13 cellular contexts compared by ENCODE assay signal in genomic region chr17:28701987-28702751, GRCh38. TPM values are rescaled to one million over a fixed set of nuclear protein-coding genes. Genes with fewer than 3 reads are reported as not detected.
A peak's percentile ranks its signal among the peaks of the same experiment; 100 is the strongest.
DNase-seq lines count a peak whose midpoint lies in the region; ATAC-seq, FAIRE-seq and TF ChIP-seq lines count a peak whose summit lies in the region.
"Had no signal": no experiment of that assay in that cellular context is flagged by ENCODE, and none has a peak within 500 bp of the region (broad histone marks: within the 10 kb centered on the region; RNA-seq: fewer than 3 reads in every experiment).

No MANE protein-coding gene starts in this region.

- no peak overlapping the region; a peak in 1 of 7 replicates for H3K9ac ChIP-seq in H1 (replicated peaks in 1 of 4; ENCODE audit: extremely low read depth in 1 of 4, low read depth in 3 of 4, low read length in 3 of 4)

- no peak overlapping the region for H2BK120ac ChIP-seq in H1 (replicated peaks; ENCODE audit: low read depth, low read length)

- H4K5ac ChIP-seq in H1 (ENCODE audit: insufficient read length, low read depth, low read length) = no peak overlapping the region

- H3K4me2 ChIP-seq in H1 (ENCODE audit: insufficient read depth in 1 of 2, low read depth in 2 of 2, low read length in 2 of 2) = peak overlapping the region in 1 of 2 experiments; percentile 32; a peak in 1 of 4 replicates

- H4K8ac ChIP-seq in H1 (ENCODE audit: extremely low read depth, insufficient read depth, low read length) = no peak overlapping the region; the same call in 1 of the 2 replicates

- no peak overlapping the region for H2BK20ac ChIP-seq in H1 (ENCODE audit: low read length)

- no peak overlapping the region for H3K56ac ChIP-seq in H1 (replicated peaks; ENCODE audit: insufficient read length, low read depth, low read length)

- H3K27ac ChIP-seq in H1 (ENCODE audit: low read depth, low read length) = 0 out of 2 replicates have a peak overlapping the region, but pooled peaks have one; percentile 19

- H3K79me2 ChIP-seq in H1 (ENCODE audit: control insufficient read depth in 1 of 2, insufficient read depth in 2 of 2, low read length in 2 of 2) = no peaks in the 10 kb centered on the region

- H3K14ac ChIP-seq in H1 (ENCODE audit: insufficient read length) = no peak overlapping the region

- no peak overlapping the region for H2BK15ac ChIP-seq in H1 (ENCODE audit: low read length)

- no peak overlapping the region for H2AFZ ChIP-seq in H1 (ENCODE audit: low read length)

- H3K23ac ChIP-seq in H1 (ENCODE audit: insufficient read length) = no peak overlapping the region

- no peak for FAIRE-seq in H1 (lab: Jason Lieb, UNC)
- FAIRE-seq: D721Med, RCC 7860 had no signal

- peaks cover 0 to 11% (median 4%) of the 10 kb centered on the region in 4 experiments; a peak in 4 of 7 replicates for H3K4me1 ChIP-seq in H1 (replicated peaks in 1 of 4; ENCODE audit: control insufficient read depth in 3 of 4, insufficient read depth in 4 of 4, low read length in 3 of 4)

- POLR2A ChIA-PET in H1 (lab: Charles Lee; ENCODE audit: partially characterized antibody) = interaction anchor here (0.8 to 4.8 kb wide), 15 partner anchors 9 to 117 kb away, joined by 3 to 47 read pairs (median 5); partner anchors contain the start of genes PROCA1 and RPL23A

- CTCF ChIA-PET in H1 (lab: Charles Lee; ENCODE audit: partially characterized antibody) = interaction anchor here (0.6 to 2.5 kb wide), 9 partner anchors 33 to 325 kb away, joined by 3 to 9 read pairs (median 3); no protein-coding TSS in a partner anchor

- peak in 1 of 2 experiments; percentile 45; a peak in 1 of 3 replicates for TF ChIP-seq POLR2A in H1 (IDR thresholded peaks at IDR 0.05; ENCODE audit: control extremely low read depth in 1 of 2, low read depth in 2 of 2, low read length in 2 of 2)

- TF ChIP-seq EP300 in H1 (IDR thresholded peaks at IDR 0.05; ENCODE audit: borderline replicate concordance in 1 of 2, low read depth in 2 of 2, low read length in 2 of 2) = no peak

- H3K27me3 ChIP-seq in H1 (replicated peaks in 1 of 4; ENCODE audit: control insufficient read depth in 3 of 4, extremely low read depth in 1 of 4, insufficient read depth in 3 of 4, low read length in 3 of 4) = no peaks in the 10 kb centered on the region

- no peak for TF ChIP-seq CTCF in H1 (IDR thresholded peaks at IDR 0.05; ENCODE audit: control extremely low read depth in 1 of 3, insufficient read depth in 1 of 3, low read depth in 1 of 3, low read length in 3 of 3)

- no peak overlapping the region for H2AK5ac ChIP-seq in H1 (ENCODE audit: low read depth, low read length)

- 90% methylated on average over 11 of the region's 11 CpGs; no CpG with 5 or more reads in 1 of the 2 experiments for WGBS in H1 (ENCODE audit: extremely low coverage in 1 of 2, insufficient coverage in 1 of 2, insufficient read length in 1 of 2, insufficient replicate concordance in 2 of 2, low coverage in 1 of 2, low lambda C conversion rate in 2 of 2, missing lambda C conversion rate in 1 of 2), 2 experiments

- no peak overlapping the region for H4K91ac ChIP-seq in H1 (replicated peaks; ENCODE audit: insufficient read length, low read length)

- H3K23me2 ChIP-seq in H1 (ENCODE audit: low read depth, low read length) = no peaks in the 10 kb centered on the region

- ATAC-seq in HG03196 (IDR thresholded peaks at IDR 0.05; ENCODE audit: unreplicated experiment) = no peak
- ATAC-seq in GM21515 (IDR thresholded peaks at IDR 0.05; ENCODE audit: unreplicated experiment) = no peak
- ATAC-seq: right cardiac atrium had no signal

- peaks cover 10 to 24% of the 10 kb centered on the region in 2 experiments for H4K20me1 ChIP-seq in H1 (replicated peaks in 1 of 2; ENCODE audit: control insufficient read depth in 1 of 2, insufficient read depth in 2 of 2, low read length in 2 of 2)

- no peak overlapping the region for H3K4ac ChIP-seq in H1 (replicated peaks; ENCODE audit: insufficient read length, low read depth, low read length)

- H2BK12ac ChIP-seq in H1 (ENCODE audit: low read depth, low read length) = no peak overlapping the region

- peaks cover 35 to 61% (median 55%) of the 10 kb centered on the region in 4 experiments for H3K36me3 ChIP-seq in H1 (ENCODE audit: control insufficient read depth in 2 of 4, insufficient read depth in 4 of 4, low read length in 3 of 4)

- no peaks in the 10 kb centered on the region for H3K9me3 ChIP-seq in H1 (ENCODE audit: insufficient read depth in 2 of 2, low read depth in 1 of 2, low read length in 1 of 2)

- H3K4me3 ChIP-seq in H1 (ENCODE audit: extremely low read depth in 1 of 4, insufficient read depth in 2 of 4, low read depth in 3 of 4, low read length in 4 of 4) = no peak overlapping the region

- H3K18ac ChIP-seq in H1 (ENCODE audit: extremely low read depth, low read length) = no peak overlapping the region

- no peaks in the 10 kb centered on the region for H3K79me1 ChIP-seq in H1 (ENCODE audit: low read depth, low read length)

- TF ChIP-seq RAD21 in H1 (IDR thresholded peaks at IDR 0.05 in 1 of 2, conservative IDR thresholded peaks at IDR 0.05 in 1 of 2; ENCODE audit: low read depth in 2 of 2, low read length in 2 of 2) = no peak

- no peak overlapping the region for H2BK5ac ChIP-seq in H1 (ENCODE audit: low read depth, low read length)

- DNase-seq in DMS 273 (lab: John Stamatoyannopoulos, UW; ENCODE audit: unreplicated experiment) (peak; percentile 62), DMS 273 treated with DMSO at 0.1 percent for 48 hours (lab: John Stamatoyannopoulos, UW) (no peak), NCI-H345 (lab: John Stamatoyannopoulos, UW) (peak; percentile 77), H1 (ENCODE audit: low read depth in 1 of 2, low spot score in 2 of 2) (no peak), pons (ENCODE audit: low spot score) (peak; percentile 92), SW 1271 (lab: John Stamatoyannopoulos, UW) (no peak)
- DNase-seq: NCI-H2171 treated with DMSO at 0.1 percent for 48 hours, T1000 had no signal

TF ChIP-seq in H1, 55 proteins besides CTCF, POLR2A, EP300 and RAD21 (continues in another document):
- TF ChIP-seq MAFK (IDR thresholded peaks at IDR 0.05; ENCODE audit: low read depth, low read length) (no peak), POLR2AphosphoS5 (IDR thresholded peaks at IDR 0.05; ENCODE audit: low read depth, low read length) (peak; percentile 23; the same call in 1 of the 2 replicates), HDAC2 (IDR thresholded peaks at IDR 0.05; ENCODE audit: borderline replicate concordance in 1 of 2, low read depth in 2 of 2, low read length in 2 of 2) (no peak)

RNA-seq across cellular contexts. Expression of gene PROCA1, which starts 9.5 kb away (rescaled TPM):
- 17.8 and 21.2 TPM in 2 replicates for total RNA-seq in H1 (2021; fragmentation: NEBNext Ultra II Directional; extraction: Animal tissue kit (Norgen Biotek cat#: 25700))
- polyA plus RNA-seq in H1 (2011; rRNA removed) = 26.3 and 42.3 TPM in 2 replicates
- 47.1 TPM for polyA plus RNA-seq in H1 (2011; cell fraction: cytosol; rRNA removed)
- 78.8 TPM for polyA plus RNA-seq in H1 (2011; cell fraction: nucleus; rRNA removed)
- polyA plus RNA-seq in H1 (2012, experiment 1 of 2) = 21.7 to 36.5 TPM (median 29.5 TPM) in 4 replicates
- 9.9 TPM for polyA plus RNA-seq in H1 (2012, experiment 2 of 2)
- 33.5 TPM for polyA plus RNA-seq in H1 (2013, experiment 1 of 2)
- polyA plus RNA-seq in H1 (2013, experiment 2 of 2) = 30.2 TPM
- 8.5 and 15.4 TPM in 2 replicates for polyA minus RNA-seq in H1 (2011; rRNA and poly(A)+ RNA removed)
- polyA minus RNA-seq in H1 (2011; cell fraction: cytosol; rRNA and poly(A)+ RNA removed) = 7.4 TPM
- 19.6 TPM for polyA minus RNA-seq in H1 (2011; cell fraction: nucleus; rRNA and poly(A)+ RNA removed)

RNA-seq across cellular contexts. Expression of gene RAB34, which starts 15.5 kb away (rescaled TPM):
- 236 and 237 TPM in 2 replicates for total RNA-seq in H1 (2021; fragmentation: NEBNext Ultra II Directional; extraction: Animal tissue kit (Norgen Biotek cat#: 25700))
- polyA plus RNA-seq in H1 (2011; rRNA removed) = 305 and 317 TPM in 2 replicates
- polyA plus RNA-seq in H1 (2011; cell fraction: cytosol; rRNA removed) = 271 TPM
- 400 TPM for polyA plus RNA-seq in H1 (2011; cell fraction: nucleus; rRNA removed)
- 251 to 292 TPM (median 264 TPM) in 4 replicates for polyA plus RNA-seq in H1 (2012, experiment 1 of 2)
- polyA plus RNA-seq in H1 (2012, experiment 2 of 2) = 494 TPM
- 193 TPM for polyA plus RNA-seq in H1 (2013, experiment 1 of 2)
- 187 TPM for polyA plus RNA-seq in H1 (2013, experiment 2 of 2)
- 277 and 302 TPM in 2 replicates for polyA minus RNA-seq in H1 (2011; rRNA and poly(A)+ RNA removed)
- 114 TPM for polyA minus RNA-seq in H1 (2011; cell fraction: cytosol; rRNA and poly(A)+ RNA removed)
- 81.9 TPM for polyA minus RNA-seq in H1 (2011; cell fraction: nucleus; rRNA and poly(A)+ RNA removed)

RNA-seq across cellular contexts. Expression of gene RPL23A, which starts 17.6 kb away (rescaled TPM):
- total RNA-seq in H1 (2021; fragmentation: NEBNext Ultra II Directional; extraction: Animal tissue kit (Norgen Biotek cat#: 25700)) = 2,145 and 2,163 TPM in 2 replicates
- 884 and 1,227 TPM in 2 replicates for polyA plus RNA-seq in H1 (2011; rRNA removed)
- 1,258 TPM for polyA plus RNA-seq in H1 (2011; cell fraction: cytosol; rRNA removed)
- 306 TPM for polyA plus RNA-seq in H1 (2011; cell fraction: nucleus; rRNA removed)
- 2,135 to 2,354 TPM (median 2,206 TPM) in 4 replicates for polyA plus RNA-seq in H1 (2012, experiment 1 of 2)
- 1,447 TPM for polyA plus RNA-seq in H1 (2012, experiment 2 of 2)
- polyA plus RNA-seq in H1 (2013, experiment 1 of 2) = 3,898 TPM
- 3,934 TPM for polyA plus RNA-seq in H1 (2013, experiment 2 of 2)
- polyA minus RNA-seq in H1 (2011; rRNA and poly(A)+ RNA removed) = 698 and 961 TPM in 2 replicates
- polyA minus RNA-seq in H1 (2011; cell fraction: cytosol; rRNA and poly(A)+ RNA removed) = 469 TPM
- 493 TPM for polyA minus RNA-seq in H1 (2011; cell fraction: nucleus; rRNA and poly(A)+ RNA removed)

RNA-seq across cellular contexts. Expression of gene TLCD1, which starts 23.9 kb away (rescaled TPM):
- total RNA-seq in H1 (2021; fragmentation: NEBNext Ultra II Directional; extraction: Animal tissue kit (Norgen Biotek cat#: 25700)) = 40.7 and 45.3 TPM in 2 replicates
- polyA plus RNA-seq in H1 (2011; rRNA removed) = 101 and 128 TPM in 2 replicates
- 68.5 TPM for polyA plus RNA-seq in H1 (2011; cell fraction: cytosol; rRNA removed)
- 49.5 TPM for polyA plus RNA-seq in H1 (2011; cell fraction: nucleus; rRNA removed)
- 52.1 to 60.3 TPM (median 56.3 TPM) in 4 replicates for polyA plus RNA-seq in H1 (2012, experiment 1 of 2)
- 75.5 TPM for polyA plus RNA-seq in H1 (2012, experiment 2 of 2)
- 78.2 TPM for polyA plus RNA-seq in H1 (2013, experiment 1 of 2)
- polyA plus RNA-seq in H1 (2013, experiment 2 of 2) = 86.3 TPM
- 56.0 and 64.2 TPM in 2 replicates for polyA minus RNA-seq in H1 (2011; rRNA and poly(A)+ RNA removed)
- polyA minus RNA-seq in H1 (2011; cell fraction: cytosol; rRNA and poly(A)+ RNA removed) = 19.7 TPM
- polyA minus RNA-seq in H1 (2011; cell fraction: nucleus; rRNA and poly(A)+ RNA removed) = 40.5 TPM

RNA-seq across cellular contexts. Expression of gene NEK8, which starts 26.4 kb away (rescaled TPM):
- 14.9 and 16.8 TPM in 2 replicates for total RNA-seq in H1 (2021; fragmentation: NEBNext Ultra II Directional; extraction: Animal tissue kit (Norgen Biotek cat#: 25700))
- polyA plus RNA-seq in H1 (2011; rRNA removed) = 23.3 and 23.4 TPM in 2 replicates
- polyA plus RNA-seq in H1 (2011; cell fraction: cytosol; rRNA removed) = 30.0 TPM
- polyA plus RNA-seq in H1 (2011; cell fraction: nucleus; rRNA removed) = 57.5 TPM
- polyA plus RNA-seq in H1 (2012, experiment 1 of 2) = 19.9 to 22.9 TPM (median 20.6 TPM) in 4 replicates
- polyA plus RNA-seq in H1 (2012, experiment 2 of 2) = 12.2 TPM
- polyA plus RNA-seq in H1 (2013, experiment 1 of 2) = 12.7 TPM
- polyA plus RNA-seq in H1 (2013, experiment 2 of 2) = 10.6 TPM
- 57.7 and 64.5 TPM in 2 replicates for polyA minus RNA-seq in H1 (2011; rRNA and poly(A)+ RNA removed)
- 11.2 TPM for polyA minus RNA-seq in H1 (2011; cell fraction: cytosol; rRNA and poly(A)+ RNA removed)
- polyA minus RNA-seq in H1 (2011; cell fraction: nucleus; rRNA and poly(A)+ RNA removed) = 46.1 TPM

Comparison
In these comparisons a context has a peak if more than half of its experiments do, and no peak if none do; other contexts are left out.
1. DNase-seq: peak in DMS 273 (single experiment), NCI-H345 (single experiment) and pons (single experiment); none in DMS 273 treated with DMSO at 0.1 percent for 48 hours (single experiment), H1 (0 of 2) and SW 1271 (0 of 2).